8 cellular contexts compared by ENCODE assay signal in the genomic region with DNA sequence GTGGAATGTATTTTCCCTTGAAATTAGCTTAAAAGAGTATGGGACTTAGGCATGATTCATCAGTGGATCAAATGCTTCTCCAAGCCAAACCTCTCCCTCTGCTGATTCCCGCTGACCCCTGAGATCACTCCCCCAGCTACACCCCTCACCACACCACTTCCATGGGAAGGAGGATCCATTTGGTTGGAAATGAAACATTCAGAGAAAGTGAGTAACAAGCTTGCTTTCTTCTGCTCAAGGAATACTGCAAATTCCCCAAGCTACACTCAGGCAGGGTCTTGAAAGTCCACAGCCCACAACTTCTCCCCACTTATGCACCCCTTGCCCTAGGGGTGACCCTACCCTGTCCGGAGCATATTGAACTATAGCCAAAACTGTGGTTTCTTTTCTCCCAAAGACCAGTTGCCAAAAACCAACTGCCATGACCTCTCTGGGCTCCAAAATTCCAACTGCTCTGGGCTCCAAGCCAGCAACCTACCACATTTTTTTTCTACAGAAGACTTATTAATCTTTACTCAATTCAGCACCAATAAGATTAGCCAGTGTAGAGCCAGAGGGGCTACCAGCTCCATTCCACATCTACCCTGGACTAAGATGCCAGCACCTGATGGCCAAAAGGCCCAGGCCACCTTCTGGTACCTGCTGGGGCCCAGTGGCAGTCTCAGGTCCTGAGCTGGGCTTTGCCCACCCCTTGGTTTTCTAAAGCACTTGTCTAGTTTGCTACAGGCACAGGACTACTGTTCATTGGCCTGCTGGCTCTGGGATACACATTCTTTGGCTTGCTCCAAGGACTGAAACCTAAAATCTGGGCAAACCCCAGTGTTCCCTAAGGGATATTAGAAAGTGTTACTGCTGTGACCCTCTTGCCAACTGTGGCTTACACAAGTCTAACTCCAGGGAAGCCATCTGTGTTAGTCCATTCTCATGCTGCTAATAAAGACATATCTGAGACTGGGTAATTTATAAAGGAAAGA.
DNase-seq lines count a peak whose midpoint lies in the region; ATAC-seq and TF ChIP-seq lines count a peak whose summit lies in the region.

No MANE protein-coding gene starts in this region.

- DNase-seq in EL (peak; percentile 92), SK-N-SH (no peak), fibroblast of the conjunctiva (ENCODE audit: low read depth) (peak; percentile 59), psoas muscle (no peak), NOMO-1 treated with dmso at 0.1 percent for 144 hours (lab: John Stamatoyannopoulos, UW; ENCODE audit: unreplicated experiment) (no peak), lower leg skin (ENCODE audit: low spot score in 2 of 2) (no peak)
- DNase-seq in stimulated activated naive CD8-positive, alpha-beta T cell treated with anti-CD3 and anti-CD28 coated beads, Interleukin-15, Interleukin-2, amounts not matched to agents 100 U/mL and 50 U/mL, for 24 hours = no peak

- intact Hi-C loops in psoas muscle (cut with DNase I) (no loop called here), lower leg skin (cut with DNase I; ENCODE audit: low total_unique reads) (no loop called here)

- no peaks in the 10 kb centered on the region for H3K36me3 ChIP-seq in SK-N-SH (replicated peaks in 1 of 2; ENCODE audit: control insufficient read depth in 1 of 2, insufficient read depth in 2 of 2, low read length in 1 of 2)
- no peaks in the 10 kb centered on the region for H3K36me3 ChIP-seq in psoas muscle (ENCODE audit: insufficient read depth in 1 of 2, low read depth in 1 of 2)

- H3K9ac ChIP-seq in SK-N-SH = no peak overlapping the region

- H3K27ac ChIP-seq in SK-N-SH (ENCODE audit: low read depth in 2 of 2, low read length in 1 of 2) = peak overlapping the region; percentile 64 to 77
- peak overlapping the region; percentile 30 for H3K27ac ChIP-seq in psoas muscle

- peak in 1 of 2 experiments; percentile 44; a peak in 1 of 4 replicates for TF ChIP-seq EP300 in SK-N-SH (IDR thresholded peaks at IDR 0.05; ENCODE audit: borderline replicate concordance in 1 of 2, low read depth in 1 of 2, low read length in 1 of 2)

- ATAC-seq in psoas muscle = no peak
- ATAC-seq in stimulated activated naive CD8-positive, alpha-beta T cell treated with anti-CD3 and anti-CD28 coated beads, Interleukin-15, Interleukin-2, amounts not matched to agents 100 U/mL and 50 U/mL, for 24 hours = no peak
- no peak for ATAC-seq in GM19467 (IDR thresholded peaks at IDR 0.05; ENCODE audit: unreplicated experiment)

- H3K9me3 ChIP-seq in SK-N-SH (no peaks in the 10 kb centered on the region), psoas muscle (no peaks in the 10 kb centered on the region)

- peak overlapping the region; percentile 52 for H3K4me2 ChIP-seq in SK-N-SH

- CTCF ChIA-PET in SK-N-SH (lab: Yijun Ruan, JAX) = interaction anchor here (0.9 to 3.9 kb wide), 5 partner anchors 8 to 153 kb away, joined by 3 to 14 read pairs (median 5); a partner anchor contains a TSS

- H3K4me3 ChIP-seq in SK-N-SH (ENCODE audit: low read depth in 2 of 2, low read length in 1 of 2) (0 out of 4 replicates have a peak overlapping the region, but pooled peaks of 1 of the 2 experiments have one; percentile 0), psoas muscle (no peak overlapping the region), lower leg skin (ENCODE audit: low read depth, poor library complexity, severe bottlenecking) (no peak overlapping the region)

- TF ChIP-seq CTCF in SK-N-SH (IDR thresholded peaks at IDR 0.05) = no peak
- no peak for TF ChIP-seq CTCF in psoas muscle (IDR thresholded peaks at IDR 0.05)
- TF ChIP-seq CTCF in lower leg skin (IDR thresholded peaks at IDR 0.05) = no peak

- peaks cover 23 to 61% of the 10 kb centered on the region in 2 experiments for H3K4me1 ChIP-seq in SK-N-SH (ENCODE audit: control insufficient read depth in 1 of 2, insufficient read depth in 2 of 2, low read depth in 1 of 2, low read length in 1 of 2)
- peaks cover 78% of the 10 kb centered on the region for H3K4me1 ChIP-seq in psoas muscle

- no peak for TF ChIP-seq POLR2A in lower leg skin (IDR thresholded peaks at IDR 0.05)

- no peak for TF ChIP-seq RAD21 in SK-N-SH (IDR thresholded peaks at IDR 0.05; ENCODE audit: low read length)

- H3F3A ChIP-seq in SK-N-SH (replicated peaks; ENCODE audit: insufficient read depth) = peaks cover 14% of the 10 kb centered on the region

- no peaks in the 10 kb centered on the region for H3K9me2 ChIP-seq in SK-N-SH

- H4K20me1 ChIP-seq in SK-N-SH (ENCODE audit: insufficient read depth) = peaks cover 67% of the 10 kb centered on the region

- POLR2A ChIA-PET in SK-N-SH (lab: Yijun Ruan, JAX) = no interaction called here

- peaks cover 84% of the 10 kb centered on the region for H3K79me2 ChIP-seq in SK-N-SH (ENCODE audit: insufficient read depth)

- H2AFZ ChIP-seq in SK-N-SH (ENCODE audit: low read depth) = no peak overlapping the region

- no peaks in the 10 kb centered on the region for H3K27me3 ChIP-seq in SK-N-SH (ENCODE audit: insufficient read depth)
- no peaks in the 10 kb centered on the region for H3K27me3 ChIP-seq in psoas muscle (ENCODE audit: insufficient read depth in 3 of 3, low read length in 2 of 3)

- 27% methylated on average over 2 of the region's 2 CpGs for WGBS in SK-N-SH (ENCODE audit: low lambda C conversion rate)
- 27 to 37% (median 33%) methylated on average over 2 of the region's 2 CpGs for WGBS in psoas muscle, 3 donors
- 37 to 38% methylated on average over 2 of the region's 2 CpGs for WGBS in lower leg skin, 2 donors

TF ChIP-seq in SK-N-SH, 30 proteins besides CTCF, POLR2A, EP300 and RAD21 (continues in another document):
- TF ChIP-seq RCOR1 (IDR thresholded peaks at IDR 0.05; ENCODE audit: low read length) (no peak), EZH2phosphoT487 (IDR thresholded peaks at IDR 0.05; ENCODE audit: borderline replicate concordance, low read depth) (no peak), TAF1 (IDR thresholded peaks at IDR 0.05; ENCODE audit: borderline replicate concordance, low read depth, low read length) (no peak), POLR2AphosphoS5 (IDR thresholded peaks at IDR 0.05; ENCODE audit: low read depth, low read length) (no peak), TEAD4 (IDR thresholded peaks at IDR 0.05; ENCODE audit: borderline replicate concordance, insufficient read depth) (peak; percentile 40; the same call in 1 of the 2 replicates), MEF2A (IDR thresholded peaks at IDR 0.05; ENCODE audit: borderline replicate concordance, low read depth) (no peak), FOSL2 (IDR thresholded peaks at IDR 0.05; ENCODE audit: borderline replicate concordance, low read depth) (peak; percentile 42; the same call in 1 of the 2 replicates), ELF1 (IDR thresholded peaks at IDR 0.05) (no peak), TCF12 (IDR thresholded peaks at IDR 0.05) (no peak), SIN3A (IDR thresholded peaks at IDR 0.05; ENCODE audit: borderline replicate concordance, low read depth, low read length) (no peak), GABPA (IDR thresholded peaks at IDR 0.05; ENCODE audit: low read depth) (no peak), RXRA (IDR thresholded peaks at IDR 0.05; ENCODE audit: borderline replicate concordance, low read depth) (peak; percentile 88), FOXM1 (IDR thresholded peaks at IDR 0.05; ENCODE audit: low read depth) (no peak), SMC3 (IDR thresholded peaks at IDR 0.05; ENCODE audit: low read depth, low read length) (no peak), YY1 (IDR thresholded peaks at IDR 0.05; ENCODE audit: low read depth) (no peak), FOXJ3 (CRISPR knock-in tag; IDR thresholded peaks at IDR 0.05) (no peak), RFX5 (IDR thresholded peaks at IDR 0.05; ENCODE audit: low read length) (no peak), NRF1 (IDR thresholded peaks at IDR 0.05; ENCODE audit: low read depth, low read length) (no peak), JUND (IDR thresholded peaks at IDR 0.05) (peak; percentile 35; the same call in 1 of the 2 replicates), NFIC (IDR thresholded peaks at IDR 0.05; ENCODE audit: borderline replicate concordance) (peak; percentile 93)
- TF ChIP-seq, protein P1, sequence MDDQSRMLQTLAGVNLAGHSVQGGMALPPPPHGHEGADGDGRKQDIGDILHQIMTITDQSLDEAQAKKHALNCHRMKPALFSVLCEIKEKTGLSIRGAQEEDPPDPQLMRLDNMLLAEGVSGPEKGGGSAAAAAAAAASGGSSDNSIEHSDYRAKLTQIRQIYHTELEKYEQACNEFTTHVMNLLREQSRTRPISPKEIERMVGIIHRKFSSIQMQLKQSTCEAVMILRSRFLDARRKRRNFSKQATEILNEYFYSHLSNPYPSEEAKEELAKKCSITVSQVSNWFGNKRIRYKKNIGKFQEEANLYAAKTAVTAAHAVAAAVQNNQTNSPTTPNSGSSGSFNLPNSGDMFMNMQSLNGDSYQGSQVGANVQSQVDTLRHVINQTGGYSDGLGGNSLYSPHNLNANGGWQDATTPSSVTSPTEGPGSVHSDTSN (IDR thresholded peaks at IDR 0.05) = peak; percentile 24; the same call in 1 of the 2 replicates
- TF ChIP-seq, protein P2, sequence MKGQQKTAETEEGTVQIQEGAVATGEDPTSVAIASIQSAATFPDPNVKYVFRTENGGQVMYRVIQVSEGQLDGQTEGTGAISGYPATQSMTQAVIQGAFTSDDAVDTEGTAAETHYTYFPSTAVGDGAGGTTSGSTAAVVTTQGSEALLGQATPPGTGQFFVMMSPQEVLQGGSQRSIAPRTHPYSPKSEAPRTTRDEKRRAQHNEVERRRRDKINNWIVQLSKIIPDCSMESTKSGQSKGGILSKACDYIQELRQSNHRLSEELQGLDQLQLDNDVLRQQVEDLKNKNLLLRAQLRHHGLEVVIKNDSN (IDR thresholded peaks at IDR 0.05; ENCODE audit: borderline replicate concordance, low read depth) = no peak
- TF ChIP-seq, protein P3, sequence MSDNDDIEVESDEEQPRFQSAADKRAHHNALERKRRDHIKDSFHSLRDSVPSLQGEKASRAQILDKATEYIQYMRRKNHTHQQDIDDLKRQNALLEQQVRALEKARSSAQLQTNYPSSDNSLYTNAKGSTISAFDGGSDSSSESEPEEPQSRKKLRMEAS (IDR thresholded peaks at IDR 0.05; ENCODE audit: low read depth) = no peak
- TF ChIP-seq, protein P4, sequence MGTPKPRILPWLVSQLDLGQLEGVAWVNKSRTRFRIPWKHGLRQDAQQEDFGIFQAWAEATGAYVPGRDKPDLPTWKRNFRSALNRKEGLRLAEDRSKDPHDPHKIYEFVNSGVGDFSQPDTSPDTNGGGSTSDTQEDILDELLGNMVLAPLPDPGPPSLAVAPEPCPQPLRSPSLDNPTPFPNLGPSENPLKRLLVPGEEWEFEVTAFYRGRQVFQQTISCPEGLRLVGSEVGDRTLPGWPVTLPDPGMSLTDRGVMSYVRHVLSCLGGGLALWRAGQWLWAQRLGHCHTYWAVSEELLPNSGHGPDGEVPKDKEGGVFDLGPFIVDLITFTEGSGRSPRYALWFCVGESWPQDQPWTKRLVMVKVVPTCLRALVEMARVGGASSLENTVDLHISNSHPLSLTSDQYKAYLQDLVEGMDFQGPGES (IDR thresholded peaks at IDR 0.05; ENCODE audit: low read depth, low read length) = no peak

Comparison
In these comparisons a context has a peak if more than half of its experiments do, and no peak if none do; other contexts are left out.
1. DNase-seq: peak in EL (single experiment) and fibroblast of the conjunctiva (single experiment); none in SK-N-SH (single experiment), psoas muscle (0 of 2), NOMO-1 treated with dmso at 0.1 percent for 144 hours (single experiment), stimulated activated naive CD8-positive, alpha-beta T cell treated with anti-CD3 and anti-CD28 coated beads, Interleukin-15, Interleukin-2, amounts not matched to agents 100 U/mL and 50 U/mL, for 24 hours (single experiment) and lower leg skin (0 of 2).